8 cellular contexts compared by ENCODE assay signal in genomic region chr15:69557340-69558137, GRCh38.
DNase-seq lines count a peak whose midpoint lies in the region; ATAC-seq and TF ChIP-seq lines count a peak whose summit lies in the region.

No MANE protein-coding gene starts in this region.

- no peaks in the 10 kb centered on the region for H3K36me3 ChIP-seq in GM23248 (ENCODE audit: low read depth)
- H3K36me3 ChIP-seq in esophagus (ENCODE audit: control insufficient read depth in 2 of 2, insufficient read depth in 2 of 2, low read length in 1 of 2): no peaks in the 10 kb centered on the region

- no peaks in the 10 kb centered on the region for H3K79me2 ChIP-seq in GM23248 (ENCODE audit: insufficient read depth)

- H3K27ac Mint-ChIP-seq in activated CD8-positive, alpha-beta T cell treated with anti-CD3 and anti-CD28 coated beads for 36 hours: no peak overlapping the region

- H3K36me3 Mint-ChIP-seq in activated CD8-positive, alpha-beta T cell treated with anti-CD3 and anti-CD28 coated beads for 36 hours (ENCODE audit: low read depth): no peaks in the 10 kb centered on the region

- in situ Hi-C loops in GM23248 (cut with MboI): no loop called here

- H3K9me3 Mint-ChIP-seq in activated CD8-positive, alpha-beta T cell treated with anti-CD3 and anti-CD28 coated beads for 36 hours: no peaks in the 10 kb centered on the region

- H3K4me1 Mint-ChIP-seq in activated CD8-positive, alpha-beta T cell treated with anti-CD3 and anti-CD28 coated beads for 36 hours (ENCODE audit: low read depth): peaks cover 8% of the 10 kb centered on the region

- H3K9me3 ChIP-seq in GM23248 (ENCODE audit: low read depth) (no peaks in the 10 kb centered on the region), esophagus (ENCODE audit: control insufficient read depth in 2 of 2, insufficient read depth in 1 of 2, low read depth in 1 of 2, low read length in 1 of 2) (peaks cover 3 to 6% of the 10 kb centered on the region in 2 donors)

- CTCF ChIA-PET in activated CD8-positive, alpha-beta T cell treated with anti-CD3 and anti-CD28 coated beads for 36 hours (lab: Charles Lee): interaction anchor here (0.7 to 1.2 kb wide), 2 partner anchors 82 to 171 kb away, joined by 3 read pairs; no protein-coding TSS in a partner anchor

- peaks cover 3% of the 10 kb centered on the region for H3K27me3 Mint-ChIP-seq in activated CD8-positive, alpha-beta T cell treated with anti-CD3 and anti-CD28 coated beads for 36 hours

- no peak overlapping the region for H2AFZ ChIP-seq in GM23248

- H3K9me2 ChIP-seq in GM23248 (ENCODE audit: insufficient read depth): no peaks in the 10 kb centered on the region

- intact Hi-C loops in sciatic nerve (cut with DNase I): no loop called here
- intact Hi-C loops in activated CD8-positive, alpha-beta T cell treated with anti-CD3 and anti-CD28 coated beads for 36 hours (cut with micrococcal nuclease): no loop called here

- WGBS in GM23248 (ENCODE audit: low coverage in 1 of 2, low lambda C conversion rate in 2 of 2, missing lambda C conversion rate in 2 of 2), 2 experiments: 20 to 22% methylated on average over 6 of the region's 6 CpGs
- 40 to 42% methylated on average over 6 of the region's 6 CpGs for WGBS in esophagus, 2 donors

- H3K4me3 ChIP-seq in GM23248 (peak overlapping the region; percentile 34; the same call in 1 of the 2 replicates), esophagus (ENCODE audit: low read depth in 1 of 2, low read length in 2 of 2) (no peak overlapping the region)

- no peaks in the 10 kb centered on the region for H4K20me1 ChIP-seq in GM23248 (ENCODE audit: insufficient read depth)

- no peaks in the 10 kb centered on the region; the same call in 1 of the 2 replicates for H3K27me3 ChIP-seq in GM23248 (replicated peaks; ENCODE audit: insufficient read depth)
- H3K27me3 ChIP-seq in esophagus (ENCODE audit: control insufficient read depth in 1 of 2, insufficient read depth in 2 of 2, low read length in 2 of 2): peaks cover 2 to 3% of the 10 kb centered on the region in 2 donors

- peak overlapping the region; percentile 73 for H3K4me2 ChIP-seq in GM23248 (ENCODE audit: unreplicated experiment)

- H3K4me3 Mint-ChIP-seq in activated CD8-positive, alpha-beta T cell treated with anti-CD3 and anti-CD28 coated beads for 36 hours: no peak overlapping the region

- peak overlapping the region; percentile 45; the same call in 1 of the 2 replicates for H3K9ac ChIP-seq in GM23248

- H3K27ac ChIP-seq in GM23248 (peak overlapping the region; percentile 72), esophagus (ENCODE audit: low read depth in 2 of 2, low read length in 1 of 2) (peak overlapping the region; percentile 30 to 68)

- H3F3A ChIP-seq in GM23248 (ENCODE audit: insufficient read depth): peaks cover 12% of the 10 kb centered on the region

- DNase-seq in GM23248: peak; percentile 97
- DNase-seq in NCI-H82 (lab: John Stamatoyannopoulos, UW): peak; percentile 89
- no peak for DNase-seq in sciatic nerve (ENCODE audit: low spot score)
- DNase-seq in activated CD8-positive, alpha-beta T cell treated with anti-CD3 and anti-CD28 coated beads for 36 hours: no peak
- DNase-seq in NK-92 treated with Interleukin-12 subunit alpha and Interleukin-12 subunit beta, amount 100 ng/mL, for 24 hours (lab: John Stamatoyannopoulos, UW): no peak
- no peak for DNase-seq in activated CD8-positive, alpha-beta memory T cell treated with anti-CD3 and anti-CD28 coated beads, Interleukin-2, amount 50 U/mL, for 48 hours

- ATAC-seq in sciatic nerve (peak; percentile 56), GM18498 (IDR thresholded peaks at IDR 0.05; ENCODE audit: unreplicated experiment) (no peak)
- ATAC-seq in activated CD8-positive, alpha-beta T cell treated with anti-CD3 and anti-CD28 coated beads for 36 hours: no peak

- H3K4me1 ChIP-seq in GM23248 (ENCODE audit: insufficient read depth): peaks cover 24% of the 10 kb centered on the region
- H3K4me1 ChIP-seq in esophagus (ENCODE audit: control insufficient read depth in 2 of 2, insufficient read depth in 2 of 2, low read length in 1 of 2): peaks cover 0 to 5% of the 10 kb centered on the region in 2 donors

- POLR2A ChIA-PET in activated CD8-positive, alpha-beta T cell treated with anti-CD3 and anti-CD28 coated beads for 36 hours (lab: Charles Lee): interaction anchor here (1.4 kb wide), 1 partner anchor 19 kb away, joined by 3 read pairs; no protein-coding TSS in a partner anchor

- no peak for TF ChIP-seq CTCF in activated CD8-positive, alpha-beta T cell treated with anti-CD3 and anti-CD28 coated beads for 36 hours (IDR thresholded peaks at IDR 0.05)

Comparison
In these comparisons a context has a peak if more than half of its experiments do, and no peak if none do; other contexts are left out.
1. DNase-seq: peak in GM23248 (single experiment) and NCI-H82 (single experiment); none in sciatic nerve (single experiment), activated CD8-positive, alpha-beta T cell treated with anti-CD3 and anti-CD28 coated beads for 36 hours (single experiment), NK-92 treated with Interleukin-12 subunit alpha and Interleukin-12 subunit beta, amount 100 ng/mL, for 24 hours (single experiment) and activated CD8-positive, alpha-beta memory T cell treated with anti-CD3 and anti-CD28 coated beads, Interleukin-2, amount 50 U/mL, for 48 hours (single experiment).